ENCODE assay signal across 8 cellular contexts in genomic region chr17:51166198-51166986, GRCh38.
A peak's percentile ranks its signal among the peaks of the same experiment; 100 is the strongest.
DNase-seq lines count a peak whose midpoint lies in the region; ATAC-seq lines count a peak whose summit lies in the region.

Gene NME2 (plus strand): TSS chr17:51166411. CDS start chr17:51166831, 420 bp downstream.

- DNase-seq in AG08396 (ENCODE audit: low spot score), result peak; percentile 97
- DNase-seq in NCI-H345 treated with DMSO at 0.1 percent for 48 hours (lab: John Stamatoyannopoulos, UW; ENCODE audit: unreplicated experiment), result peak; percentile 58
- peak; percentile 62 to 72 for DNase-seq in activated CD4-positive, alpha-beta T cell treated with anti-CD3 and anti-CD28 coated beads for 4 hours
- DNase-seq in cortex of kidney (lab: John Stamatoyannopoulos, UW), result peak; percentile 69
- peak; percentile 96 for DNase-seq in left kidney (ENCODE audit: low read depth, low spot score)
- peak; percentile 75 to 87 for DNase-seq in stimulated activated CD4-positive, alpha-beta T cell treated with anti-CD3 and anti-CD28 coated beads, Interleukin-2, amount 100 ng/mL, for 24 hours

- ATAC-seq in GM18861 (IDR thresholded peaks at IDR 0.05; ENCODE audit: unreplicated experiment), result peak; percentile 66
- ATAC-seq in HG03095 (IDR thresholded peaks at IDR 0.05; ENCODE audit: unreplicated experiment), result peak; percentile 77

Comparison
In these comparisons a context has a peak if more than half of its experiments do, and no peak if none do; other contexts are left out.
1. Peak in every context shown above with its lines: DNase-seq and ATAC-seq.